8 cellular contexts compared by ENCODE assay signal in the genomic region with DNA sequence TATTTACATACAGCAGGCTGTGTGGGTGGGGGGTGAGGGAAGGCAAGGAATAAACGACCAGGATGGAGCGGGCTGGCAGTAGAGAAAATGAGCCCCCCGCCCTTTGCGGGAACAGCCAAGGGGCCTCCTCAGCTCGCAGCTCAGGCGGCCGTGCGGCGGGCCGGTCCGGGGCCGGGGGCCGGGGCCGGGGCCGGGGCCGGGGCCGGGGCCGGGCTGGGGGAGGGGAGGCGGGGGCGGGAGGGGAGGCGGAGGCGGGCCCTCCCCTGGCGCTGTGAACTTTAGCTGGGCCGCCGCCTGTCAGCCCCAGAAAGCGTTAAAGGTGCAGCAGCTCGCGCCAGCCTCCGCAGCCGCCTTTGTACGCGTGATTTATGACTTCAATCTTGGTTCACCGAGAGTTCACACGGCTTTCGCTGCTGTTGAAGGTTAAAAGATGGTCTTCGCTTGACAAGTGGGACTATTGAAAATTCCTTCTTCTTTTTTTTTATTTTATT. TPM values are rescaled to one million over a fixed set of nuclear protein-coding genes. Genes with fewer than 3 reads are reported as not detected.
DNase-seq lines count a peak whose midpoint lies in the region; ATAC-seq and TF ChIP-seq lines count a peak whose summit lies in the region.

No MANE protein-coding gene starts in this region.

- CTCF ChIA-PET in activated CD4-positive, alpha-beta T cell treated with anti-CD3 and anti-CD28 coated beads for 36 hours (lab: Charles Lee), result no interaction called here

- no peak for ATAC-seq in activated CD4-positive, alpha-beta T cell treated with anti-CD3 and anti-CD28 coated beads for 36 hours
- ATAC-seq in HG03175 (IDR thresholded peaks at IDR 0.05; ENCODE audit: unreplicated experiment), result no peak
- ATAC-seq in GM18519 (IDR thresholded peaks at IDR 0.05; ENCODE audit: low FRiP score, unreplicated experiment), result no peak

- no peak overlapping the region for H3K27ac Mint-ChIP-seq in activated CD4-positive, alpha-beta T cell treated with anti-CD3 and anti-CD28 coated beads for 36 hours

- POLR2A ChIA-PET in activated CD4-positive, alpha-beta T cell treated with anti-CD3 and anti-CD28 coated beads for 36 hours (lab: Charles Lee), result no interaction called here

- peaks cover 8% of the 10 kb centered on the region for H3K27me3 Mint-ChIP-seq in activated CD4-positive, alpha-beta T cell treated with anti-CD3 and anti-CD28 coated beads for 36 hours

- DNase-seq in HK-2 (ENCODE audit: unreplicated experiment), result peak; percentile 5
- DNase-seq in activated CD4-positive, alpha-beta T cell treated with anti-CD3 and anti-CD28 coated beads for 36 hours, result peak; percentile 66
- no peak for DNase-seq in epithelial cell of proximal tubule (ENCODE audit: low read depth)
- DNase-seq in stimulated activated CD4-positive, alpha-beta T cell treated with anti-CD3 and anti-CD28 coated beads, Interleukin-4, amount 100 ng/mL, for 24 hours, result peak; percentile 31
- DNase-seq in cerebellar cortex (ENCODE audit: low spot score), result no peak
- no peak for DNase-seq in cerebellum (ENCODE audit: low spot score)

- intact Hi-C loops in activated CD4-positive, alpha-beta T cell treated with anti-CD3 and anti-CD28 coated beads for 36 hours (cut with DNase I, micrococcal nuclease), result loop anchor here in 1 of 2 experiments (5.0 kb wide), 1 partner anchor 105 kb away; the partner anchor contains the start of gene SMUG1

- H3K4me1 Mint-ChIP-seq in activated CD4-positive, alpha-beta T cell treated with anti-CD3 and anti-CD28 coated beads for 36 hours, result peaks cover 20% of the 10 kb centered on the region

- no peak for TF ChIP-seq CTCF in epithelial cell of proximal tubule (conservative IDR thresholded peaks at IDR 0.05; ENCODE audit: low read depth, low read length)

- H3K9me3 Mint-ChIP-seq in activated CD4-positive, alpha-beta T cell treated with anti-CD3 and anti-CD28 coated beads for 36 hours (ENCODE audit: low read depth), result no peaks in the 10 kb centered on the region

- H3K36me3 Mint-ChIP-seq in activated CD4-positive, alpha-beta T cell treated with anti-CD3 and anti-CD28 coated beads for 36 hours (ENCODE audit: low read depth), result no peaks in the 10 kb centered on the region

- H3K4me3 ChIP-seq in epithelial cell of proximal tubule (ENCODE audit: low read depth, low read length), result peak overlapping the region; percentile 48

- H3K4me3 Mint-ChIP-seq in activated CD4-positive, alpha-beta T cell treated with anti-CD3 and anti-CD28 coated beads for 36 hours, result peak overlapping the region; percentile 74

RNA-seq across cellular contexts. Expression of gene HOXC4, which starts 28.8 kb away (rescaled TPM):
- total RNA-seq in activated CD4-positive, alpha-beta T cell treated with anti-CD3 and anti-CD28 coated beads for 36 hours, result not detected
- total RNA-seq in epithelial cell of proximal tubule, result 2.8 and 3.3 TPM in 2 replicates
- not detected for total RNA-seq in cerebellum

RNA-seq across cellular contexts. Expression of gene HOXC5, which starts 49.6 kb away (rescaled TPM):
- total RNA-seq in activated CD4-positive, alpha-beta T cell treated with anti-CD3 and anti-CD28 coated beads for 36 hours, result not detected
- 0.80 and 1.2 TPM in 2 replicates for total RNA-seq in epithelial cell of proximal tubule
- total RNA-seq in cerebellum, result not detected

RNA-seq across cellular contexts. Expression of gene HOXC6, which starts 54.2 kb away (rescaled TPM):
- not detected for total RNA-seq in activated CD4-positive, alpha-beta T cell treated with anti-CD3 and anti-CD28 coated beads for 36 hours
- 2.7 and 3.2 TPM in 2 replicates for total RNA-seq in epithelial cell of proximal tubule
- not detected for total RNA-seq in cerebellum

Comparison
In these comparisons a context has a peak if more than half of its experiments do, and no peak if none do; other contexts are left out.
1. DNase-seq: peak in HK-2 (single experiment), activated CD4-positive, alpha-beta T cell treated with anti-CD3 and anti-CD28 coated beads for 36 hours (single experiment) and stimulated activated CD4-positive, alpha-beta T cell treated with anti-CD3 and anti-CD28 coated beads, Interleukin-4, amount 100 ng/mL, for 24 hours (single experiment); none in epithelial cell of proximal tubule (single experiment), cerebellar cortex (single experiment) and cerebellum (single experiment).